17 cellular contexts compared by ENCODE assay signal in the genomic region with DNA sequence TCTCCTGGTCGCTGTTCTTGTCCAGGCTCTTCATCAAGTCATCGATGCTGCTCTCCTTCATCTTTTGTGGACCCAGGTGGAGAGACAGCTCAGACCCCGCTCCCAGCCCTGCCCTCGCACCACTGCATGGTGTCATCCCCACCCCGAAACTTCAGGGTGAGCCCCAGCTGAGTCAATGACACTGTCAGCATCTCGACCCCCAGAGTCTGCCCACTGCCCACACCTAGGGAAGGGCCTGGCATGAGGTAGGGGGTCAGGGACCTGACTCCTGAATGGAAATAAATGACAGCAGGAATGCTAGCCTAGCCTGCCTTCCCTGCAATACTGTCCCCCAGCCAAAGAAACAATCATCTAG. TPM values are rescaled to one million over a fixed set of nuclear protein-coding genes. Genes with fewer than 3 reads are reported as not detected.
DNase-seq lines count a peak whose midpoint lies in the region; ATAC-seq and TF ChIP-seq lines count a peak whose summit lies in the region.
"Had no signal": no experiment of that assay in that cellular context is flagged by ENCODE, and none has a peak within 500 bp of the region (broad histone marks: within the 10 kb centered on the region; RNA-seq: fewer than 3 reads in every experiment).

No MANE protein-coding gene starts in this region.

- no peaks in the 10 kb centered on the region for H3K27me3 Mint-ChIP-seq in MCF 10A (ENCODE audit: insufficient read depth, unreplicated experiment)
- H3K27me3 Mint-ChIP-seq in activated CD8-positive, alpha-beta T cell treated with anti-CD3 and anti-CD28 coated beads, Interleukin-2, amount 10 ng/mL, durations not matched to agents 7 days and 5 days (ENCODE audit: low read depth) = no peaks in the 10 kb centered on the region

- H3K27me3 ChIP-seq in mammary epithelial cell (ENCODE audit: insufficient read depth, low read length) = no peaks in the 10 kb centered on the region
- H3K27me3 ChIP-seq in upper lobe of right lung = no peaks in the 10 kb centered on the region
- H3K27me3 ChIP-seq: ovary had no signal

- H3K27ac Mint-ChIP-seq in MCF 10A (ENCODE audit: low read depth, unreplicated experiment) = peak overlapping the region; percentile 75
- peak overlapping the region; percentile 99 for H3K27ac Mint-ChIP-seq in activated CD8-positive, alpha-beta T cell treated with anti-CD3 and anti-CD28 coated beads, Interleukin-2, amount 10 ng/mL, durations not matched to agents 7 days and 5 days

- in situ Hi-C loops in mammary epithelial cell (cut with MboI; ENCODE audit: low sequenced_read_pairs in 2 of 2) = loop anchor here in 1 of 2 donors (25.0 kb wide), 1 partner anchor 450 kb away; the partner anchor contains the start of genes JTB, RAB13 and RPS27

- no peaks in the 10 kb centered on the region for H4K20me1 ChIP-seq in mammary epithelial cell (ENCODE audit: insufficient read depth, low read length)

- dilution Hi-C loops in mammary epithelial cell (cut with HindIII; ENCODE audit: low sequenced_read_pairs) = no loop called here

- POLR2A ChIA-PET in MCF 10A (lab: Yijun Ruan, JAX) = interaction anchor here (2.9 to 36.1 kb wide), 5 partner anchors 17 to 453 kb away, joined by 11 to 2106 read pairs (median 476); partner anchors contain the start of genes RPS27, S100A14, S100A16 and S100A2
- POLR2A ChIA-PET in activated CD8-positive, alpha-beta T cell treated with anti-CD3 and anti-CD28 coated beads, Interleukin-2, amount 10 ng/mL, durations not matched to agents 7 days and 5 days (lab: Charles Lee) = no interaction called here

- CTCF ChIA-PET in MCF 10A (lab: Yijun Ruan, JAX) (interaction anchor here (0.7 to 11.3 kb wide), 8 partner anchors 10 to 182 kb away, joined by 3 to 224 read pairs (median 4); partner anchors contain the start of gene S100A2), mammary epithelial cell (lab: Charles Lee; ENCODE audit: low non-redundant PET) (no interaction called here)
- CTCF ChIA-PET in activated CD8-positive, alpha-beta T cell treated with anti-CD3 and anti-CD28 coated beads, Interleukin-2, amount 10 ng/mL, durations not matched to agents 7 days and 5 days (lab: Charles Lee) = interaction anchor here (7.1 to 8.3 kb wide), 2 partner anchors 12 to 34 kb away, joined by 185 to 245 read pairs; partner anchors contain the start of genes S100A3 and S100A4

- H3K4me1 ChIP-seq in mammary epithelial cell (ENCODE audit: insufficient read depth, low read length) (peaks cover 68% of the 10 kb centered on the region), mucosa of descending colon (ENCODE audit: low read depth) (peaks cover 45% of the 10 kb centered on the region), upper lobe of right lung (peaks cover 43% of the 10 kb centered on the region)

- no peak overlapping the region for H2AFZ ChIP-seq in mammary epithelial cell (ENCODE audit: low read depth, low read length)

- peaks cover 32% of the 10 kb centered on the region for H3K36me3 Mint-ChIP-seq in MCF 10A (ENCODE audit: insufficient read depth, unreplicated experiment)
- peaks cover 45% of the 10 kb centered on the region for H3K36me3 Mint-ChIP-seq in activated CD8-positive, alpha-beta T cell treated with anti-CD3 and anti-CD28 coated beads, Interleukin-2, amount 10 ng/mL, durations not matched to agents 7 days and 5 days (ENCODE audit: low read depth)

- no peak for DNase-seq in MCF 10A (ENCODE audit: unreplicated experiment)
- DNase-seq in mammary epithelial cell = no peak
- no peak for DNase-seq in activated CD8-positive, alpha-beta T cell treated with anti-CD3 and anti-CD28 coated beads, Interleukin-2, amount 10 ng/mL, durations not matched to agents 7 days and 5 days
- peak in 2 of 3 donors; percentile 47 to 57 for DNase-seq in mucosa of descending colon
- DNase-seq in upper lobe of right lung = peak; percentile 63
- no peak for DNase-seq in dedifferentiated amniotic fluid mesenchymal stem cell (ENCODE audit: extremely low spot score)
- DNase-seq in Right ventricle myocardium inferior (ENCODE audit: missing footprints) = no peak
- DNase-seq in germinal center (ENCODE audit: low spot score) = no peak
- DNase-seq: activated CD8-positive, alpha-beta memory T cell treated with anti-CD3 and anti-CD28 coated beads, Interleukin-2, amount 50 U/mL, for 48 hours; DND-41; NCI-H2107; SHP77; stimulated activated CD4-positive, alpha-beta T cell treated with anti-CD3 and anti-CD28 coated beads, Interleukin-12 subunit alpha, Interleukin-12 subunit beta, amount 100 ng/mL, for 4 hours had no signal

- intact Hi-C loops in MCF 10A (cut with micrococcal nuclease) = no loop called here
- intact Hi-C loops in mammary epithelial cell (cut with micrococcal nuclease) = no loop called here
- intact Hi-C loops in mucosa of descending colon (cut with DNase I, micrococcal nuclease) = no loop called here
- intact Hi-C loops in upper lobe of right lung (cut with DNase I) = no loop called here
- intact Hi-C loops in Right ventricle myocardium inferior (cut with DNase I) = no loop called here

- peak overlapping the region; percentile 99 for H3K4me3 Mint-ChIP-seq in MCF 10A (ENCODE audit: unreplicated experiment)
- H3K4me3 Mint-ChIP-seq in activated CD8-positive, alpha-beta T cell treated with anti-CD3 and anti-CD28 coated beads, Interleukin-2, amount 10 ng/mL, durations not matched to agents 7 days and 5 days = no peak overlapping the region

- BruUV-seq in MCF 10A (replicated peaks; lab: Mats Ljungman, UMichigan) (no TSS peak), mammary epithelial cell (replicated peaks; lab: Mats Ljungman, UMichigan) (no TSS peak)

- H3K9ac ChIP-seq in mammary epithelial cell (ENCODE audit: insufficient read depth, low read length) = no peak overlapping the region

- TF ChIP-seq CTCF in MCF 10A (IDR thresholded peaks at IDR 0.05; ENCODE audit: unreplicated experiment) (no peak), mammary epithelial cell (conservative IDR thresholded peaks at IDR 0.05 in 1 of 2, IDR thresholded peaks at IDR 0.05 in 1 of 2; ENCODE audit: extremely low read depth in 1 of 2, insufficient read depth in 1 of 2, low read depth in 1 of 2, low read length in 2 of 2) (no peak), mucosa of descending colon (IDR thresholded peaks at IDR 0.05) (no peak), upper lobe of right lung (IDR thresholded peaks at IDR 0.05) (no peak)

- H3K4me2 ChIP-seq in mammary epithelial cell (ENCODE audit: insufficient read depth, low read depth, low read length) = no peak overlapping the region

- peaks cover 79% of the 10 kb centered on the region for H3K4me1 Mint-ChIP-seq in MCF 10A (ENCODE audit: insufficient read depth, unreplicated experiment)
- H3K4me1 Mint-ChIP-seq in activated CD8-positive, alpha-beta T cell treated with anti-CD3 and anti-CD28 coated beads, Interleukin-2, amount 10 ng/mL, durations not matched to agents 7 days and 5 days (ENCODE audit: low read depth) = peaks cover 85% of the 10 kb centered on the region

- no peak for ATAC-seq in activated CD8-positive, alpha-beta T cell treated with anti-CD3 and anti-CD28 coated beads, Interleukin-2, amount 10 ng/mL, durations not matched to agents 7 days and 5 days
- ATAC-seq in mucosa of descending colon (no peak), upper lobe of right lung (no peak), Right ventricle myocardium inferior (no peak)

- H3K4me3 ChIP-seq in mammary epithelial cell (replicated peaks in 1 of 3; ENCODE audit: insufficient read depth in 1 of 3, low read depth in 2 of 3, low read length in 3 of 3) (no peak overlapping the region), mucosa of descending colon (no peak overlapping the region), upper lobe of right lung (no peak overlapping the region)
- H3K4me3 ChIP-seq: lung, ovary had no signal

- H3K9me3 ChIP-seq in mammary epithelial cell (replicated peaks; ENCODE audit: insufficient read depth, low read length) (no peaks in the 10 kb centered on the region), mucosa of descending colon (no peaks in the 10 kb centered on the region), upper lobe of right lung (no peaks in the 10 kb centered on the region)
- H3K9me3 ChIP-seq: ovary had no signal

- no peak overlapping the region for H3K27ac ChIP-seq in mammary epithelial cell (ENCODE audit: insufficient read depth, low read depth, low read length)
- H3K27ac ChIP-seq in upper lobe of right lung = peak overlapping the region; percentile 99

- H3K79me2 ChIP-seq in mammary epithelial cell (ENCODE audit: insufficient read depth, low read length) = peaks cover 23% of the 10 kb centered on the region

- 100% methylated on average over 1 of the region's 6 CpGs for WGBS in mammary epithelial cell (ENCODE audit: low coverage, missing lambda C conversion rate)

- peaks cover 3% of the 10 kb centered on the region for H3K36me3 ChIP-seq in mammary epithelial cell (ENCODE audit: insufficient read depth, low read length)
- H3K36me3 ChIP-seq in mucosa of descending colon (ENCODE audit: low read depth) = no peaks in the 10 kb centered on the region
- H3K36me3 ChIP-seq in upper lobe of right lung = peaks cover 10% of the 10 kb centered on the region
- H3K36me3 ChIP-seq: ovary had no signal

- H3K9me3 Mint-ChIP-seq in MCF 10A (ENCODE audit: unreplicated experiment) = no peaks in the 10 kb centered on the region
- no peaks in the 10 kb centered on the region for H3K9me3 Mint-ChIP-seq in activated CD8-positive, alpha-beta T cell treated with anti-CD3 and anti-CD28 coated beads, Interleukin-2, amount 10 ng/mL, durations not matched to agents 7 days and 5 days (ENCODE audit: insufficient read depth)

RNA-seq across cellular contexts. Expression of gene S100A6, which starts 1.6 kb away (rescaled TPM):
- 2,571 and 2,904 TPM in 2 replicates for total RNA-seq in MCF 10A (2022)
- 1,000 to 10,000 TPM; 1,155 to 2,455 TPM for total RNA-seq in mammary epithelial cell
- polyA plus RNA-seq in mammary epithelial cell = 2,730 TPM
- polyA minus RNA-seq in mammary epithelial cell = 719 TPM
- total RNA-seq in activated CD8-positive, alpha-beta T cell treated with anti-CD3 and anti-CD28 coated beads, Interleukin-2, amount 10 ng/mL, durations not matched to agents 7 days and 5 days = 100 to 1,000 TPM; 425 to 431 TPM
- total RNA-seq in mucosa of descending colon = 1,000 to 10,000 TPM; 1,327 to 1,659 (median 1,382) TPM
- 1,046 TPM for total RNA-seq in upper lobe of right lung
- total RNA-seq in Right ventricle myocardium inferior = 265 TPM

RNA-seq across cellular contexts. Expression of gene S100A5, which starts 3.4 kb away (rescaled TPM):
- total RNA-seq in MCF 10A (2022) (not detected in 2 replicates), mammary epithelial cell (not detected), mucosa of descending colon (not detected), upper lobe of right lung (not detected), Right ventricle myocardium inferior (not detected)
- 0.34 TPM for polyA plus RNA-seq in mammary epithelial cell
- polyA minus RNA-seq in mammary epithelial cell = not detected
- total RNA-seq in activated CD8-positive, alpha-beta T cell treated with anti-CD3 and anti-CD28 coated beads, Interleukin-2, amount 10 ng/mL, durations not matched to agents 7 days and 5 days = 1 to 10 TPM; 1.8 to 1.9 TPM
- total RNA-seq: aorta, ovary, temporal lobe had no signal
- polyA plus RNA-seq: aorta, ovary had no signal

RNA-seq across cellular contexts. Expression of gene S100A4, which starts 8.3 kb away (rescaled TPM):
- total RNA-seq in MCF 10A (2022) = 27.2 and 60.7 TPM in 2 replicates
- 1 to 10 TPM; 4.3 to 9.9 TPM for total RNA-seq in mammary epithelial cell
- 24.2 TPM for polyA plus RNA-seq in mammary epithelial cell
- polyA minus RNA-seq in mammary epithelial cell = not detected
- 100 to 1,000 TPM; 628 to 665 TPM for total RNA-seq in activated CD8-positive, alpha-beta T cell treated with anti-CD3 and anti-CD28 coated beads, Interleukin-2, amount 10 ng/mL, durations not matched to agents 7 days and 5 days
- 100 to 1,000 TPM in 2 of 3 donors, 10 to 100 TPM in 1; 28.9 to 176 (median 141) TPM for total RNA-seq in mucosa of descending colon
- total RNA-seq in upper lobe of right lung = 377 TPM
- total RNA-seq in Right ventricle myocardium inferior = 164 TPM

RNA-seq across cellular contexts. Expression of gene S100A3, which starts 11.7 kb away (rescaled TPM):
- total RNA-seq in MCF 10A (2022) (85.7 and 90.0 TPM in 2 replicates), mammary epithelial cell (10 to 100 TPM in 1 of 2 donors, 1 to 10 TPM in 1; 3.5 to 58.6 TPM), mucosa of descending colon (1 to 10 TPM in 1 of 3 donors, under 1 TPM in 1, not detected in 1; 0.85 to 2.2 TPM), upper lobe of right lung (1.3 TPM), Right ventricle myocardium inferior (0.49 TPM)
- polyA plus RNA-seq in mammary epithelial cell = 46.1 TPM
- polyA minus RNA-seq in mammary epithelial cell = 17.4 TPM
- total RNA-seq in activated CD8-positive, alpha-beta T cell treated with anti-CD3 and anti-CD28 coated beads, Interleukin-2, amount 10 ng/mL, durations not matched to agents 7 days and 5 days = not detected
- total RNA-seq: temporal lobe had no signal

RNA-seq across cellular contexts. Expression of gene S100A2, which starts 28.3 kb away (rescaled TPM):
- total RNA-seq in MCF 10A (2022) (5,064 and 5,163 TPM in 2 replicates), mammary epithelial cell (over 10,000 TPM in 1 of 2 donors, 1,000 to 10,000 TPM in 1; 2,255 to 12,622 TPM), mucosa of descending colon (1 to 10 TPM in 2 of 3 donors, not detected in 1; 1.3 to 1.9 TPM), upper lobe of right lung (5.6 TPM), Right ventricle myocardium inferior (2.3 TPM)
- polyA plus RNA-seq in mammary epithelial cell = 15,689 TPM
- polyA minus RNA-seq in mammary epithelial cell = 4,465 TPM
- under 1 TPM in 1 of 2 experiments, not detected in 1; 0.63 TPM for total RNA-seq in activated CD8-positive, alpha-beta T cell treated with anti-CD3 and anti-CD28 coated beads, Interleukin-2, amount 10 ng/mL, durations not matched to agents 7 days and 5 days
- total RNA-seq: temporal lobe had no signal

Comparison
In these comparisons a context has a peak if more than half of its experiments do, and no peak if none do; other contexts are left out.
1. DNase-seq: peak in mucosa of descending colon (2 of 3) and upper lobe of right lung (single experiment); none in MCF 10A (single experiment), mammary epithelial cell (single experiment), activated CD8-positive, alpha-beta T cell treated with anti-CD3 and anti-CD28 coated beads, Interleukin-2, amount 10 ng/mL, durations not matched to agents 7 days and 5 days (single experiment), dedifferentiated amniotic fluid mesenchymal stem cell (single experiment), Right ventricle myocardium inferior (single experiment) and germinal center (single experiment).